In genomic region chr14:36020120-36021029, GRCh38 we compare ENCODE assay signal across 28 cellular contexts.
A peak's percentile ranks its signal among the peaks of the same experiment; 100 is the strongest.
DNase-seq lines count a peak whose midpoint lies in the region; ATAC-seq, FAIRE-seq and TF ChIP-seq lines count a peak whose summit lies in the region.
"Had no signal": no experiment of that assay in that cellular context is flagged by ENCODE, and none has a peak within 500 bp of the region (broad histone marks: within the 10 kb centered on the region; RNA-seq: fewer than 3 reads in every experiment).

No MANE protein-coding gene starts in this region.

- H3K9me3 ChIP-seq in OCI-LY3 (ENCODE audit: insufficient read depth, low read length), result no peaks in the 10 kb centered on the region
- H3K9me3 ChIP-seq in BE2C, result no peaks in the 10 kb centered on the region
- H3K9me3 ChIP-seq in adrenal gland (replicated peaks in 1 of 3), result no peaks in the 10 kb centered on the region
- H3K9me3 ChIP-seq: BLaER1, Caco-2, lower lobe of right lung, right lobe of liver, SK-N-SH had no signal

- H3K36me3 ChIP-seq in OCI-LY3 (replicated peaks; ENCODE audit: low read depth, low read length) (peaks cover 5% of the 10 kb centered on the region), mesendoderm (ENCODE audit: control insufficient read depth, insufficient read depth, low read length) (no peaks in the 10 kb centered on the region), BE2C (no peaks in the 10 kb centered on the region), adrenal gland (replicated peaks in 1 of 2) (no peaks in the 10 kb centered on the region)
- H3K36me3 ChIP-seq: BLaER1, lower lobe of right lung, right lobe of liver had no signal

- no peak overlapping the region for H4K5ac ChIP-seq in mesendoderm (ENCODE audit: low read length)

- no peak for ATAC-seq in left cardiac atrium
- no peak for ATAC-seq in HG03354 (IDR thresholded peaks at IDR 0.05; ENCODE audit: poor library complexity, severe bottlenecking, unreplicated experiment)
- ATAC-seq: HCT116, lower lobe of right lung, right lobe of liver had no signal

- no peak overlapping the region for H3K56ac ChIP-seq in mesendoderm (ENCODE audit: low read length)

- H4K20me1 ChIP-seq in OCI-LY3 (ENCODE audit: insufficient read depth, low read length), result no peaks in the 10 kb centered on the region
- H4K20me1 ChIP-seq: BLaER1 had no signal

- peak overlapping the region; percentile 82 for H3K4me2 ChIP-seq in OCI-LY3 (ENCODE audit: low read length)
- no peak overlapping the region for H3K4me2 ChIP-seq in mesendoderm (ENCODE audit: low read length)
- H3K4me2 ChIP-seq: BLaER1, SK-N-SH had no signal

- peak overlapping the region; percentile 35 for H2AFZ ChIP-seq in OCI-LY3 (ENCODE audit: low read depth, low read length)

- H2BK5ac ChIP-seq in mesendoderm (ENCODE audit: low read length), result no peak overlapping the region

- H3K79me1 ChIP-seq in mesendoderm (ENCODE audit: low read length), result no peaks in the 10 kb centered on the region

- TF ChIP-seq POLR2A in GM12891 (IDR thresholded peaks at IDR 0.05; ENCODE audit: low read depth, low read length) (no peak), adrenal gland (IDR thresholded peaks at IDR 0.05) (no peak)

- H3K18ac ChIP-seq in mesendoderm (ENCODE audit: low read length), result no peak overlapping the region

- H3K79me2 ChIP-seq in OCI-LY3 (ENCODE audit: low read length) (no peaks in the 10 kb centered on the region), mesendoderm (ENCODE audit: control insufficient read depth, insufficient read depth, low read length) (no peaks in the 10 kb centered on the region)

- WGBS in mesendoderm (ENCODE audit: extremely low coverage, insufficient coverage, low lambda C conversion rate), result no CpG with 5 or more reads among the region's 8 CpGs
- 81 to 87% (median 85%) methylated on average over 8 of the region's 8 CpGs for WGBS in adrenal gland, 4 donors

- H3K23ac ChIP-seq in mesendoderm (ENCODE audit: low read length), result no peak overlapping the region

- peak overlapping the region; percentile 72 for H3K9ac ChIP-seq in OCI-LY3 (ENCODE audit: low read length)
- no peak overlapping the region for H3K9ac ChIP-seq in mesendoderm (ENCODE audit: low read length)
- H3K9ac ChIP-seq: BLaER1, SK-N-SH had no signal

- TF ChIP-seq CTCF in OCI-LY3 (IDR thresholded peaks at IDR 0.05; ENCODE audit: low read depth, low read length), result no peak
- no peak for TF ChIP-seq CTCF in BE2C (IDR thresholded peaks at IDR 0.05; ENCODE audit: low read depth, low read length)
- TF ChIP-seq CTCF in adrenal gland (IDR thresholded peaks at IDR 0.05), result no peak

- no peak overlapping the region for H3K4ac ChIP-seq in mesendoderm (ENCODE audit: low read depth, low read length)

- H3K27ac ChIP-seq in OCI-LY3 (ENCODE audit: low read length) (peak overlapping the region; percentile 97), mesendoderm (ENCODE audit: low read depth, low read length) (no peak overlapping the region), adrenal gland (no peak overlapping the region)
- H3K27ac ChIP-seq: BLaER1, lower lobe of right lung, right lobe of liver had no signal

- peaks cover 63% of the 10 kb centered on the region for H3K4me1 ChIP-seq in OCI-LY3 (ENCODE audit: low read length)
- no peaks in the 10 kb centered on the region for H3K4me1 ChIP-seq in mesendoderm (ENCODE audit: control insufficient read depth, low read depth, low read length)
- H3K4me1 ChIP-seq in BE2C, result no peaks in the 10 kb centered on the region
- no peaks in the 10 kb centered on the region for H3K4me1 ChIP-seq in adrenal gland (replicated peaks in 1 of 2)
- H3K4me1 ChIP-seq: BLaER1, Caco-2, lower lobe of right lung had no signal

- H2BK120ac ChIP-seq in mesendoderm (ENCODE audit: low read depth, low read length), result no peak overlapping the region

- no peak overlapping the region for H2AK5ac ChIP-seq in mesendoderm (ENCODE audit: low read length)

- no peak for DNase-seq in GM12891 (ENCODE audit: insufficient read length, low spot score)
- peak; percentile 89 for DNase-seq in NCI-H1436 treated with DMSO at 0.1 percent for 48 hours (lab: John Stamatoyannopoulos, UW)
- DNase-seq in mesendoderm, result peak; percentile 44
- DNase-seq in left cardiac atrium, result no peak
- no peak for DNase-seq in BE2C
- DNase-seq in adrenal gland, result no peak
- DNase-seq: activated CD4-positive, alpha-beta T cell treated with anti-CD3 and anti-CD28 coated beads, Interleukin-2, amount 10 ng/mL, durations not matched to agents 24 days and 14 days; activated CD8-positive, alpha-beta memory T cell treated with anti-CD3 and anti-CD28 coated beads, Interleukin-2, amount 50 U/mL, for 4 hours; Caco-2; DMS79; glutamatergic neuron; lower lobe of right lung; NCI-H2029 treated with DMSO at 0.1 percent for 48 hours; NCI-H510A; posterior cingulate gyrus; right lobe of liver; RPMI8226; SK-N-SH; stimulated activated CD4-positive, alpha-beta T cell treated with anti-CD3 and anti-CD28 coated beads, Interleukin-12 subunit alpha, Interleukin-12 subunit beta, amount 100 ng/mL, for 4 hours; stimulated activated CD4-positive, alpha-beta T cell treated with anti-CD3 and anti-CD28 coated beads, Interleukin-4, amount 100 ng/mL, for 4 hours; stimulated activated naive CD4-positive, alpha-beta T cell had no signal

- intact Hi-C loops in left cardiac atrium (cut with DNase I), result no loop called here
- intact Hi-C loops in adrenal gland (cut with DNase I), result no loop called here

- H3K4me3 ChIP-seq in OCI-LY3 (ENCODE audit: low read length) (peak overlapping the region; percentile 53), mesendoderm (ENCODE audit: low read length) (no peak overlapping the region), BE2C (ENCODE audit: low read depth, low read length) (no peak overlapping the region), adrenal gland (no peak overlapping the region)
- H3K4me3 ChIP-seq: BLaER1, lower lobe of right lung, right lobe of liver had no signal

- H4K8ac ChIP-seq in mesendoderm (ENCODE audit: low read depth, low read length), result no peak overlapping the region

- FAIRE-seq in GM12891 (lab: Jason Lieb, UNC), result peak; percentile 26
- FAIRE-seq: astrocyte, endothelial cell of umbilical vein, keratinocyte had no signal

- H2BK15ac ChIP-seq in mesendoderm (replicated peaks; ENCODE audit: low read depth), result no peak overlapping the region

- no peaks in the 10 kb centered on the region for H3K27me3 ChIP-seq in OCI-LY3 (ENCODE audit: low read depth, low read length)
- no peaks in the 10 kb centered on the region for H3K27me3 ChIP-seq in mesendoderm (ENCODE audit: insufficient read depth, low read length, poor library complexity)
- H3K27me3 ChIP-seq in BE2C, result peaks cover 4% of the 10 kb centered on the region
- H3K27me3 ChIP-seq in adrenal gland, result no peaks in the 10 kb centered on the region
- H3K27me3 ChIP-seq: BLaER1, right lobe of liver had no signal

TF ChIP-seq in GM12891, 5 proteins besides CTCF, POLR2A, EP300 and RAD21:
- TF ChIP-seq POLR2AphosphoS5 (IDR thresholded peaks at IDR 0.05; ENCODE audit: low read depth, low read length) (no peak), PAX5 (IDR thresholded peaks at IDR 0.05; ENCODE audit: insufficient read depth, low read length, severe bottlenecking) (no peak), TAF1 (IDR thresholded peaks at IDR 0.05; ENCODE audit: low read depth, low read length) (no peak), POU2F2 (IDR thresholded peaks at IDR 0.05; ENCODE audit: low read depth, low read length) (no peak), SPI1 (IDR thresholded peaks at IDR 0.05; ENCODE audit: low read depth, low read length) (no peak)

Comparison
In these comparisons a context has a peak if more than half of its experiments do, and no peak if none do; other contexts are left out.
1. DNase-seq: peak in NCI-H1436 treated with DMSO at 0.1 percent for 48 hours (single experiment) and mesendoderm (single experiment); none in GM12891 (single experiment), left cardiac atrium (single experiment), BE2C (single experiment) and adrenal gland (0 of 7).